In the genomic region with DNA sequence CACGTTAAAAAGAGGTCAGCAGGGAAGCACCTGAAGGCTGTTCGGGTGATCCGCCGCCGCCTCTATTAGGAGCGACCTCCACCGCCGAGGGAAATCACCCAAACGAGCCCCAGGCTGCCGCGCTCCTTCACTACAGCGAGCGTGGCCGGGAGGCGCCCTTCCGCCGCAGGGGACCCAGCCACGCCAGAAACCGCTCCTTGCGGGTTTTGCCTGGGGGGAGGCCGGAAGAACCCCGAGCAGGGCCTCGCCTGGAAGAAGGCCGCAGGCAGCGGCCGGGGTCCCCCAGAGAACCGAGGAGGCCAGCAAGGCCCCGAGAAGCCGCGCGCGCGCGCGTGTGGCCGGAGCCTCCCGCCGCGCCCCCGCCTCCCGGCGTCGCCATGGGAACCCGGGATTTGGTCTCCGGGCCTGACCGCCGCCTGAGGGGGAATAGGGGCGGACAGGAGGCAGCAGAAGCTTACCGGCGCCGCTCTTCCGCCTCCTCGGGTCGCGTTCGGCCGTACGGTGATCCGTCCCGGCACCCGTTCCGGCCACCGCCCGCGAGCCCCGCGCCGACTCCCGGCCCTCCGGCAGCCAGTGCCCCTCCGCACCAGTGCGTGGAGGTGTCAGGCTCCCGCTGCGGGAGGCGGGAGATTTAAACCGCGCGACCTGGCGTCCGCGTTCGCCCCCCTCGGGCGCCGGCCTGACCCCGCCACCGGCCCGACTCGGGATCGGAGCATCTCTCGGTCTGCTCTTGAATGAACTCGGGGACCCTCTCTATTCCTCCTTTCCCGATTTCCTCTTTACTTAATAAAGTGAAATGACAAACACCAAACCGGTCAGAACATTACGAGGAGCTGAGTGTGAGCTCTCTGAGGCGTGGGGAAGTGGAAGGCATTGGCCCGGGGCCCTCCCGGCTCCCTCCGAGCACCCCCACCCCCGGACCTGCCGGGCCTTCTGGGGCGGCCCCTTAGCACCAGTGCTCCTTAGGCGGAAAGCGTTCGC, we compare ENCODE assay signal across 8 cellular contexts. TPM values are rescaled to one million over a fixed set of nuclear protein-coding genes. Genes with fewer than 3 reads are reported as not detected.
DNase-seq lines count a peak whose midpoint lies in the region; ATAC-seq and TF ChIP-seq lines count a peak whose summit lies in the region.

A gene (minus strand): TSS at position 606 of the 981 bp plus-strand sequence. CDS start 42,757 bp downstream, outside the sequence.

- peak; percentile 77 for ATAC-seq in GM21576 (IDR thresholded peaks at IDR 0.05; ENCODE audit: unreplicated experiment)

- peak; percentile 47 for TF ChIP-seq POLR2A in Raji (IDR thresholded peaks at IDR 0.05; ENCODE audit: insufficient read depth, low read depth, low read length)
- no peak for TF ChIP-seq POLR2A in suprapubic skin (IDR thresholded peaks at IDR 0.05)

- H3K9me3 ChIP-seq in DOHH2 (ENCODE audit: control insufficient read depth, insufficient read depth, low read length) (no peaks in the 10 kb centered on the region), neuron (ENCODE audit: low read length) (no peaks in the 10 kb centered on the region), suprapubic skin (no peaks in the 10 kb centered on the region)

- H3K4me3 ChIP-seq in DOHH2 (ENCODE audit: low read length) = peak within 1 kb of the TSS; percentile 89
- H3K4me3 ChIP-seq in foreskin fibroblast (ENCODE audit: low read depth in 1 of 2, low read length in 2 of 2) = peak within 1 kb of the TSS; percentile 62 to 67
- H3K4me3 ChIP-seq in neuron (ENCODE audit: low read length) = peak within 1 kb of the TSS; percentile 84
- peak within 1 kb of the TSS; percentile 70 for H3K4me3 ChIP-seq in suprapubic skin

- H2AFZ ChIP-seq in neuron (ENCODE audit: low read depth, low read length) = peak within 1 kb of the TSS; percentile 97

- WGBS in suprapubic skin = 1% methylated on average over 55 of the region's 105 CpGs

- H3K27ac ChIP-seq in DOHH2 (ENCODE audit: low read depth, low read length) (peak within 1 kb of the TSS; percentile 38), suprapubic skin (peak within 1 kb of the TSS; percentile 59)

- no peaks in the 10 kb centered on the region for H3K27me3 ChIP-seq in DOHH2 (ENCODE audit: control insufficient read depth, low read length)
- H3K27me3 ChIP-seq in neuron (ENCODE audit: insufficient read depth, low read length) = no peaks in the 10 kb centered on the region
- no peaks in the 10 kb centered on the region for H3K27me3 ChIP-seq in suprapubic skin

- DNase-seq in activated gamma-delta T cell treated with Interleukin-2 at 50 U/mL for 16 hours (peak; percentile 33), foreskin fibroblast (peak; percentile 48 to 85), suprapubic skin (ENCODE audit: low spot score in 2 of 2) (peak; percentile 73 to 79)

- H3K79me2 ChIP-seq in DOHH2 (ENCODE audit: control insufficient read depth, low read length) = no peaks in the 10 kb centered on the region

- no peak for TF ChIP-seq CTCF in DOHH2 (IDR thresholded peaks at IDR 0.05; ENCODE audit: low read depth, low read length, poor library complexity, severe bottlenecking)
- TF ChIP-seq CTCF in foreskin fibroblast (IDR thresholded peaks at IDR 0.05; ENCODE audit: low read depth, low read length) = no peak
- no peak for TF ChIP-seq CTCF in suprapubic skin (IDR thresholded peaks at IDR 0.05)

- no peaks in the 10 kb centered on the region for H4K20me1 ChIP-seq in DOHH2 (ENCODE audit: control insufficient read depth, insufficient read depth, low read depth, low read length)

- H3K4me2 ChIP-seq in DOHH2 (ENCODE audit: low read length) = peak within 1 kb of the TSS; percentile 88

- no peaks in the 10 kb centered on the region for H3K9me2 ChIP-seq in DOHH2 (replicated peaks; ENCODE audit: control insufficient read depth, low read length)

- no peaks in the 10 kb centered on the region for H3K36me3 ChIP-seq in DOHH2 (ENCODE audit: control insufficient read depth, low read length)
- H3K36me3 ChIP-seq in neuron (ENCODE audit: insufficient read depth, low read length) = no peaks in the 10 kb centered on the region
- no peaks in the 10 kb centered on the region for H3K36me3 ChIP-seq in suprapubic skin

- TF ChIP-seq EP300 in Ishikawa (IDR thresholded peaks at IDR 0.05; ENCODE audit: borderline replicate concordance) (0 out of 2 replicates have a peak, but pooled peaks have one; percentile 4), suprapubic skin (IDR thresholded peaks at IDR 0.05) (no peak)

- H3K4me1 ChIP-seq in DOHH2 (ENCODE audit: control insufficient read depth, low read length) (peaks cover 8% of the 10 kb centered on the region), neuron (ENCODE audit: insufficient read depth, low read length) (peaks cover 6% of the 10 kb centered on the region), suprapubic skin (peaks cover 12% of the 10 kb centered on the region)

- peaks cover 30% of the 10 kb centered on the region for H3F3A ChIP-seq in DOHH2 (ENCODE audit: control insufficient read depth, insufficient read depth)

- TF ChIP-seq RAD21 in Ishikawa (IDR thresholded peaks at IDR 0.05; ENCODE audit: low read depth) = no peak

TF ChIP-seq in Ishikawa, 13 proteins besides CTCF, POLR2A, EP300 and RAD21:
- TF ChIP-seq EGR1 (IDR thresholded peaks at IDR 0.05) (0 out of 2 replicates have a peak, but pooled peaks have one; percentile 29), NFIC (IDR thresholded peaks at IDR 0.05) (0 out of 2 replicates have a peak, but pooled peaks have one; percentile 4), FOXM1 (IDR thresholded peaks at IDR 0.05; ENCODE audit: borderline replicate concordance, low read depth) (no peak)
- TF ChIP-seq, protein P1, sequence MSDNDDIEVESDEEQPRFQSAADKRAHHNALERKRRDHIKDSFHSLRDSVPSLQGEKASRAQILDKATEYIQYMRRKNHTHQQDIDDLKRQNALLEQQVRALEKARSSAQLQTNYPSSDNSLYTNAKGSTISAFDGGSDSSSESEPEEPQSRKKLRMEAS (IDR thresholded peaks at IDR 0.05) = peak; percentile 23; the same call in 1 of the 2 replicates

RNA-seq across cellular contexts. Expression of the gene that starts here (rescaled TPM):
- total RNA-seq in suprapubic skin = 1 to 10 TPM in 3 of 4 donors, under 1 TPM in 1; 0.85 to 4.2 (median 1.2) TPM

Comparison
In these comparisons a context has a peak if more than half of its experiments do, and no peak if none do; other contexts are left out.
1. Peak in every context shown above with its lines: DNase-seq, ATAC-seq, H3K4me3 ChIP-seq and H3K27ac ChIP-seq.